1 cellular context compared by ENCODE assay signal in genomic region chr21:35350965-35351364, GRCh38.
TF ChIP-seq lines count a peak whose summit lies in the region.

No MANE protein-coding gene starts in this region.

TF ChIP-seq in IMR-90, 13 proteins besides CTCF, POLR2A, EP300 and RAD21 (continued from another document):
- TF ChIP-seq CHD1 (IDR thresholded peaks at IDR 0.05; ENCODE audit: low read depth, low read length) = no peak
